Comparison of ENCODE assay signal across 1 cellular context in the genomic region with DNA sequence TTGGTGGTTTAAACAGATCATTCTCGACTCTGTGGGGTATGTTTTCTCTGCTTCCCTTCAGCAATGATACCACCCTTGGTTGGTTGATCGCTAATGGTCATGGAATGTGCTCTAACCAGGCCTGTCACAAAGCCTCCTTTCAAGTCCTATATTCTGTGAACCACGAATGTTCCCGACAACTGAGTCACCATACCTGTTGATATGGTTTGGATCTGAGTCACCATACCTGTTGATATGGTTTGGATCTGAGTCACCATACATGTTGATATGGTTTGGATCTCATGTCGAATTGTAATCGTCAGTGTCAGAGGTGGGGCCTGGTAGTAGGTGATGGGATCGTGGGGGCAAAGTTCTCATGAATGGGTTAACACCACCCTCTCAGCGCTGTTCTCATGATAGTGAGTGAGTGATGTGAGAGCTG.
A peak's percentile ranks its signal among the peaks of the same experiment; 100 is the strongest.
TF ChIP-seq lines count a peak whose summit lies in the region.

No MANE protein-coding gene starts in this region.

TF ChIP-seq in HEK293, 187 proteins besides CTCF, POLR2A, EP300 and RAD21 (continued from another document):
- TF ChIP-seq GLIS2 (tag by site-specific recombination; IDR thresholded peaks at IDR 0.05) (no peak), SCRT1 (tag by site-specific recombination; IDR thresholded peaks at IDR 0.05; ENCODE audit: borderline replicate concordance) (peak; percentile 100), ZNF426 (tag by site-specific recombination; IDR thresholded peaks at IDR 0.05) (no peak)
